Comparison of ENCODE assay signal across 1 cellular context in the genomic region with DNA sequence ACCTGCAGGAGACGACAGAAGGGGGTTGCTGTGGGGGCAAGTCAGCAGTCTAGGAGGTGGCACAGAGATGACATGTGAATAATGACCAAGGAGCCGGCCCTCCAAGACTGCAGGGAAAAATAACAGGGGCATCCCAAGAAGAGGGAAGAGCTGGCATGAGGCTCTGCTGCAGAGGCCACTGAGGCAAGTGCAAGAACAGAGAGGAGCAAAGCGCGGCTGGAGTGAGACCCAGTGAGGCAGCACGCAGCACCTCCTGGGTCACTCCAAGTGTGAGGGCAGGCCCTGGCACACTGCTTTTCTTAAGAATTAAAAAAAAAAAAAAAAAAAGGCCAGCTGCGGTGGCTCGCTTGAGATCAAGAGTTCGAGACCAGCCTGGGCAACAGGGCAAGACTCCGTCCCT.
TF ChIP-seq lines count a peak whose summit lies in the region.

No MANE protein-coding gene starts in this region.

TF ChIP-seq in GM23338, 12 proteins besides CTCF, POLR2A, EP300 and RAD21 (continued from another document):
- TF ChIP-seq, protein P1, sequence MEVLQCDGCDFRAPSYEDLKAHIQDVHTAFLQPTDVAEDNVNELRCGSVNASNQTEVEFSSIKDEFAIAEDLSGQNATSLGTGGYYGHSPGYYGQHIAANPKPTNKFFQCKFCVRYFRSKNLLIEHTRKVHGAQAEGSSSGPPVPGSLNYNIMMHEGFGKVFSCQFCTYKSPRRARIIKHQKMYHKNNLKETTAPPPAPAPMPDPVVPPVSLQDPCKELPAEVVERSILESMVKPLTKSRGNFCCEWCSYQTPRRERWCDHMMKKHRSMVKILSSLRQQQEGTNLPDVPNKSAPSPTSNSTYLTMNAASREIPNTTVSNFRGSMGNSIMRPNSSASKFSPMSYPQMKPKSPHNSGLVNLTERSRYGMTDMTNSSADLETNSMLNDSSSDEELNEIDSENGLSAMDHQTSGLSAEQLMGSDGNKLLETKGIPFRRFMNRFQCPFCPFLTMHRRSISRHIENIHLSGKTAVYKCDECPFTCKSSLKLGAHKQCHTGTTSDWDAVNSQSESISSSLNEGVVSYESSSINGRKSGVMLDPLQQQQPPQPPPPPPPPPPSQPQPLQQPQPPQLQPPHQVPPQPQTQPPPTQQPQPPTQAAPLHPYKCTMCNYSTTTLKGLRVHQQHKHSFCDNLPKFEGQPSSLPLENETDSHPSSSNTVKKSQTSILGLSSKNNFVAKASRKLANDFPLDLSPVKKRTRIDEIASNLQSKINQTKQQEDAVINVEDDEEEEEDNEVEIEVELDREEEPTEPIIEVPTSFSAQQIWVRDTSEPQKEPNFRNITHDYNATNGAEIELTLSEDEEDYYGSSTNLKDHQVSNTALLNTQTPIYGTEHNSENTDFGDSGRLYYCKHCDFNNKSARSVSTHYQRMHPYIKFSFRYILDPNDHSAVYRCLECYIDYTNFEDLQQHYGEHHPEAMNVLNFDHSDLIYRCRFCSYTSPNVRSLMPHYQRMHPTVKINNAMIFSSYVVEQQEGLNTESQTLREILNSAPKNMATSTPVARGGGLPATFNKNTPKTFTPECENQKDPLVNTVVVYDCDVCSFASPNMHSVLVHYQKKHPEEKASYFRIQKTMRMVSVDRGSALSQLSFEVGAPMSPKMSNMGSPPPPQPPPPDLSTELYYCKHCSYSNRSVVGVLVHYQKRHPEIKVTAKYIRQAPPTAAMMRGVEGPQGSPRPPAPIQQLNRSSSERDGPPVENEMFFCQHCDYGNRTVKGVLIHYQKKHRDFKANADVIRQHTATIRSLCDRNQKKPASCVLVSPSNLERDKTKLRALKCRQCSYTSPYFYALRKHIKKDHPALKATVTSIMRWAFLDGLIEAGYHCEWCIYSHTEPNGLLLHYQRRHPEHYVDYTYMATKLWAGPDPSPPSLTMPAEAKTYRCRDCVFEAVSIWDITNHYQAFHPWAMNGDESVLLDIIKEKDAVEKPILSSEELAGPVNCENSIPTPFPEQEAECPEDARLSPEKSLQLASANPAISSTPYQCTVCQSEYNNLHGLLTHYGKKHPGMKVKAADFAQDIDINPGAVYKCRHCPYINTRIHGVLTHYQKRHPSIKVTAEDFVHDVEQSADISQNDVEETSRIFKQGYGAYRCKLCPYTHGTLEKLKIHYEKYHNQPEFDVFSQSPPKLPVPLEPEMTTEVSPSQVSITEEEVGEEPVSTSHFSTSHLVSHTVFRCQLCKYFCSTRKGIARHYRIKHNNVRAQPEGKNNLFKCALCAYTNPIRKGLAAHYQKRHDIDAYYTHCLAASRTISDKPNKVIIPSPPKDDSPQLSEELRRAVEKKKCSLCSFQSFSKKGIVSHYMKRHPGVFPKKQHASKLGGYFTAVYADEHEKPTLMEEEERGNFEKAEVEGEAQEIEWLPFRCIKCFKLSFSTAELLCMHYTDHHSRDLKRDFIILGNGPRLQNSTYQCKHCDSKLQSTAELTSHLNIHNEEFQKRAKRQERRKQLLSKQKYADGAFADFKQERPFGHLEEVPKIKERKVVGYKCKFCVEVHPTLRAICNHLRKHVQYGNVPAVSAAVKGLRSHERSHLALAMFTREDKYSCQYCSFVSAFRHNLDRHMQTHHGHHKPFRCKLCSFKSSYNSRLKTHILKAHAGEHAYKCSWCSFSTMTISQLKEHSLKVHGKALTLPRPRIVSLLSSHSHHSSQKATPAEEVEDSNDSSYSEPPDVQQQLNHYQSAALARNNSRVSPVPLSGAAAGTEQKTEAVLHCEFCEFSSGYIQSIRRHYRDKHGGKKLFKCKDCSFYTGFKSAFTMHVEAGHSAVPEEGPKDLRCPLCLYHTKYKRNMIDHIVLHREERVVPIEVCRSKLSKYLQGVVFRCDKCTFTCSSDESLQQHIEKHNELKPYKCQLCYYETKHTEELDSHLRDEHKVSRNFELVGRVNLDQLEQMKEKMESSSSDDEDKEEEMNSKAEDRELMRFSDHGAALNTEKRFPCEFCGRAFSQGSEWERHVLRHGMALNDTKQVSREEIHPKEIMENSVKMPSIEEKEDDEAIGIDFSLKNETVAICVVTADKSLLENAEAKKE (CRISPR knock-in tag; IDR thresholded peaks at IDR 0.05) = no peak
